11 cellular contexts compared by ENCODE assay signal in genomic region chr21:25464275-25464674, GRCh38.
DNase-seq lines count a peak whose midpoint lies in the region; ATAC-seq and TF ChIP-seq lines count a peak whose summit lies in the region.
"Had no signal": no experiment of that assay in that cellular context is flagged by ENCODE, and none has a peak within 500 bp of the region (broad histone marks: within the 10 kb centered on the region; RNA-seq: fewer than 3 reads in every experiment).

No MANE protein-coding gene starts in this region.

- H3K27me3 ChIP-seq in right atrium auricular region = no peaks in the 10 kb centered on the region
- H3K27me3 ChIP-seq: upper lobe of right lung had no signal

- ATAC-seq in GM18505 (IDR thresholded peaks at IDR 0.05; ENCODE audit: unreplicated experiment) (peak; percentile 60), GM19463 (IDR thresholded peaks at IDR 0.05; ENCODE audit: unreplicated experiment) (peak; percentile 54), HG03280 (IDR thresholded peaks at IDR 0.05; ENCODE audit: unreplicated experiment) (peak; percentile 64)
- ATAC-seq: upper lobe of right lung had no signal

- no peaks in the 10 kb centered on the region for H3K4me1 ChIP-seq in right atrium auricular region
- H3K4me1 ChIP-seq: upper lobe of right lung had no signal

- no peak overlapping the region for H3K27ac ChIP-seq in right atrium auricular region
- H3K27ac ChIP-seq: HL-60, SK-N-MC, upper lobe of right lung had no signal

- no peaks in the 10 kb centered on the region for H3K36me3 ChIP-seq in right atrium auricular region
- H3K36me3 ChIP-seq: upper lobe of right lung had no signal

- no peak for TF ChIP-seq CTCF in choroid plexus epithelial cell (conservative IDR thresholded peaks at IDR 0.05; ENCODE audit: low read depth, low read length)
- no peak for TF ChIP-seq CTCF in right atrium auricular region (IDR thresholded peaks at IDR 0.05)

- DNase-seq in choroid plexus epithelial cell (ENCODE audit: low read depth) (peak; percentile 60), right atrium auricular region (ENCODE audit: low spot score) (no peak), HT-29 (ENCODE audit: low spot score) (no peak), SIG-M5 treated with dmso at 0.1 percent for 504 hours (lab: John Stamatoyannopoulos, UW; ENCODE audit: unreplicated experiment) (no peak), NCI-H1694 (lab: John Stamatoyannopoulos, UW) (no peak)
- DNase-seq: upper lobe of right lung had no signal

- TF ChIP-seq POLR2A in GM18505 (IDR thresholded peaks at IDR 0.05; ENCODE audit: borderline replicate concordance, extremely low read depth, insufficient read depth, insufficient read length) = peak; percentile 37

- no peaks in the 10 kb centered on the region for H3K9me3 ChIP-seq in right atrium auricular region
- H3K9me3 ChIP-seq: upper lobe of right lung had no signal

- H3K4me3 ChIP-seq in choroid plexus epithelial cell (ENCODE audit: low read depth, low read length) (no peak overlapping the region), right atrium auricular region (no peak overlapping the region)
- H3K4me3 ChIP-seq: SK-N-MC, upper lobe of right lung had no signal
